11 cellular contexts compared by ENCODE assay signal in genomic region chr2:219460424-219460926, GRCh38. TPM values are rescaled to one million over a fixed set of nuclear protein-coding genes. Genes with fewer than 3 reads are reported as not detected.
DNase-seq lines count a peak whose midpoint lies in the region; ATAC-seq, FAIRE-seq and TF ChIP-seq lines count a peak whose summit lies in the region.
"Had no signal": no experiment of that assay in that cellular context is flagged by ENCODE, and none has a peak within 500 bp of the region (broad histone marks: within the 10 kb centered on the region; RNA-seq: fewer than 3 reads in every experiment).

No MANE protein-coding gene starts in this region.

- peaks cover 12% of the 10 kb centered on the region for H3K4me1 Mint-ChIP-seq in endodermal cell

- in situ Hi-C loops in HAP-1 (cut with MboI; ENCODE audit: low sequenced_read_pairs) = no loop called here

- peaks cover 9% of the 10 kb centered on the region for H3K4me1 ChIP-seq in endodermal cell (ENCODE audit: control insufficient read depth, insufficient read depth, low read length)
- H3K4me1 ChIP-seq in mucosa of descending colon (ENCODE audit: low read depth) = peaks cover 2% of the 10 kb centered on the region
- no peaks in the 10 kb centered on the region for H3K4me1 ChIP-seq in HAP-1

- H3K9me3 Mint-ChIP-seq in endodermal cell = no peaks in the 10 kb centered on the region

- intact Hi-C loops in mucosa of descending colon (cut with DNase I, micrococcal nuclease) = no loop called here

- 29 to 32% methylated on average over 6 to 18 of the region's 18 CpGs for WGBS in endodermal cell (ENCODE audit: insufficient coverage in 1 of 2, insufficient read length in 1 of 2), 2 experiments

- peak; percentile 16 for DNase-seq in NCI-H2171 treated with DMSO at 0.1 percent for 48 hours (lab: John Stamatoyannopoulos, UW)
- DNase-seq in NCI-H2171 (lab: John Stamatoyannopoulos, UW) = no peak
- DNase-seq in endodermal cell = peak; percentile 92
- peak in 2 of 3 donors; percentile 52 to 59 for DNase-seq in mucosa of descending colon
- DNase-seq in urothelium cell line (ENCODE audit: low spot score) = peak; percentile 85
- DNase-seq in HAP-1 (ENCODE audit: low spot score in 2 of 2) = no peak
- DNase-seq in NCI-H2081 treated with DMSO at 0.1 percent for 48 hours (lab: John Stamatoyannopoulos, UW) = no peak
- DNase-seq: small intestine had no signal

- H3K4me3 ChIP-seq in endodermal cell (ENCODE audit: low read length) (no peak overlapping the region), mucosa of descending colon (no peak overlapping the region), HAP-1 (no peak overlapping the region)
- H3K4me3 ChIP-seq: A549 had no signal

- peaks cover 16% of the 10 kb centered on the region for H3K27me3 Mint-ChIP-seq in endodermal cell (ENCODE audit: insufficient read depth)

- H3K4me3 Mint-ChIP-seq in endodermal cell = peak overlapping the region; percentile 28

- peak; percentile 17 for ATAC-seq in mucosa of descending colon
- no peak for ATAC-seq in GM18873 (IDR thresholded peaks at IDR 0.05; ENCODE audit: low FRiP score, unreplicated experiment)
- ATAC-seq: activated CD4-positive, CD25-positive, alpha-beta regulatory T cell treated with anti-CD3 and anti-CD28 coated beads, Interleukin-2, amount 50 U/mL, for 24 hours had no signal

- no peak for FAIRE-seq in urothelium cell line (lab: Jason Lieb, UNC)
- FAIRE-seq: A549, small intestine had no signal

- H3K9me3 ChIP-seq in endodermal cell (ENCODE audit: control insufficient read depth, low read length) = no peaks in the 10 kb centered on the region
- H3K9me3 ChIP-seq in mucosa of descending colon = no peaks in the 10 kb centered on the region
- no peaks in the 10 kb centered on the region for H3K9me3 ChIP-seq in HAP-1
- H3K9me3 ChIP-seq: A549 had no signal

- peak overlapping the region; percentile 70 for H3K27ac Mint-ChIP-seq in endodermal cell

- no peaks in the 10 kb centered on the region for H3K36me3 ChIP-seq in endodermal cell (ENCODE audit: control insufficient read depth, insufficient read depth, low read length)
- no peaks in the 10 kb centered on the region for H3K36me3 ChIP-seq in mucosa of descending colon (ENCODE audit: low read depth)
- H3K36me3 ChIP-seq in HAP-1 (replicated peaks) = no peaks in the 10 kb centered on the region

- no peak overlapping the region for H3K9ac ChIP-seq in endodermal cell (ENCODE audit: extremely low read depth, low read length, poor library complexity, severe bottlenecking)

- H3K27me3 ChIP-seq in endodermal cell (ENCODE audit: control insufficient read depth, insufficient read depth, low read length, poor library complexity, severe bottlenecking) (no peaks in the 10 kb centered on the region), HAP-1 (ENCODE audit: low read depth) (no peaks in the 10 kb centered on the region)

- H3K36me3 Mint-ChIP-seq in endodermal cell (ENCODE audit: low read depth) = peaks cover 2% of the 10 kb centered on the region

- H3K27ac ChIP-seq in endodermal cell (ENCODE audit: low read depth, low read length) = peak overlapping the region; percentile 63

- no peak for TF ChIP-seq CTCF in endodermal cell (conservative IDR thresholded peaks at IDR 0.05)
- TF ChIP-seq CTCF in mucosa of descending colon (IDR thresholded peaks at IDR 0.05) = no peak

RNA-seq across cellular contexts. Expression of gene SPEG, which starts 25.8 kb away (rescaled TPM):
- total RNA-seq in endodermal cell (10 to 100 TPM; 23.1 to 29.8 TPM), mucosa of descending colon (100 to 1,000 TPM in 1 of 3 donors, 10 to 100 TPM in 1, 1 to 10 TPM in 1; 7.9 to 242 (median 22.2) TPM)
- 42.6 TPM for polyA plus RNA-seq in endodermal cell (2013, experiment 1 of 2)
- polyA plus RNA-seq in endodermal cell (2013, experiment 2 of 2) = 38.8 TPM

RNA-seq across cellular contexts. Expression of gene GMPPA, which starts 38.2 kb away (rescaled TPM):
- total RNA-seq in endodermal cell (10 to 100 TPM; 36.9 to 38.2 TPM), mucosa of descending colon (10 to 100 TPM; 33.6 to 52.6 (median 43.6) TPM)
- polyA plus RNA-seq in endodermal cell (2013, experiment 1 of 2) = 23.4 TPM
- 22.9 TPM for polyA plus RNA-seq in endodermal cell (2013, experiment 2 of 2)

RNA-seq across cellular contexts. Expression of gene DES, which starts 42.3 kb away (rescaled TPM):
- total RNA-seq in endodermal cell (1 to 10 TPM; 1.1 to 3.5 TPM), mucosa of descending colon (1,000 to 10,000 TPM in 1 of 3 donors, 100 to 1,000 TPM in 1, 10 to 100 TPM in 1; 65.4 to 4,715 (median 359) TPM)
- polyA plus RNA-seq in endodermal cell (2013, experiment 1 of 2) = 0.96 TPM
- polyA plus RNA-seq in endodermal cell (2013, experiment 2 of 2) = 0.99 TPM

RNA-seq across cellular contexts. Expression of gene ASIC4, which starts 53.8 kb away (rescaled TPM):
- total RNA-seq in endodermal cell (under 1 TPM; 0.29 to 1.00 TPM), mucosa of descending colon (under 1 TPM in 1 of 3 donors, not detected in 2; 0.09 TPM)
- polyA plus RNA-seq in endodermal cell (2013, experiment 1 of 2) = 2.0 TPM
- 1.4 TPM for polyA plus RNA-seq in endodermal cell (2013, experiment 2 of 2)

Comparison
In these comparisons a context has a peak if more than half of its experiments do, and no peak if none do; other contexts are left out.
1. DNase-seq: peak in NCI-H2171 treated with DMSO at 0.1 percent for 48 hours (single experiment), endodermal cell (single experiment), mucosa of descending colon (2 of 3) and urothelium cell line (single experiment); none in NCI-H2171 (single experiment), HAP-1 (0 of 2) and NCI-H2081 treated with DMSO at 0.1 percent for 48 hours (single experiment).
2. RNA of gene DES, which starts 42.3 kb away (total RNA-seq): 65.4 to 4,715 TPM in mucosa of descending colon; 1.1 to 3.5 TPM in endodermal cell; every median in the first group is over 10 times any median in the second.